29 cellular contexts compared by ENCODE assay signal in genomic region chr20:63778034-63778752, GRCh38. TPM values are rescaled to one million over a fixed set of nuclear protein-coding genes. Genes with fewer than 3 reads are reported as not detected.
A peak's percentile ranks its signal among the peaks of the same experiment; 100 is the strongest.
DNase-seq lines count a peak whose midpoint lies in the region; ATAC-seq and TF ChIP-seq lines count a peak whose summit lies in the region.
"Had no signal": no experiment of that assay in that cellular context is flagged by ENCODE, and none has a peak within 500 bp of the region (broad histone marks: within the 10 kb centered on the region; RNA-seq: fewer than 3 reads in every experiment).

No MANE protein-coding gene starts in this region.

- RAD21 ChIA-PET in HCT116 (lab: Charles Lee; ENCODE audit: low non-redundant PET in 1 of 2, low total read pairs in 2 of 2, uncharacterized antibody in 2 of 2, unreplicated experiment in 2 of 2) = no interaction called here

- H4K20me1 ChIP-seq in HCT116 (ENCODE audit: insufficient read depth) = no peaks in the 10 kb centered on the region
- H4K20me1 ChIP-seq in PC-9 (ENCODE audit: insufficient read depth) = no peaks in the 10 kb centered on the region

- TF ChIP-seq CTCF in HCT116 (IDR thresholded peaks at IDR 0.05 in 2 of 3, conservative IDR thresholded peaks at IDR 0.05 in 1 of 3; ENCODE audit: borderline replicate concordance in 1 of 3, insufficient read depth in 1 of 3, low read depth in 2 of 3, low read length in 2 of 3) (no peak), PC-9 (conservative IDR thresholded peaks at IDR 0.05) (no peak)

- no peaks in the 10 kb centered on the region for H3K36me3 ChIP-seq in HCT116 (ENCODE audit: control insufficient read depth in 1 of 2, insufficient read depth in 2 of 2, low read length in 2 of 2)
- no peaks in the 10 kb centered on the region for H3K36me3 ChIP-seq in PC-9 (ENCODE audit: low read depth)
- H3K36me3 ChIP-seq in neuronal stem cell (replicated peaks in 1 of 2; ENCODE audit: control insufficient read depth in 2 of 2, insufficient read depth in 2 of 2, low read length in 2 of 2) = peaks cover 0 to 21% of the 10 kb centered on the region in 2 donors
- H3K36me3 ChIP-seq: brain microvascular endothelial cell, esophagus squamous epithelium had no signal

- no peak overlapping the region for H2AFZ ChIP-seq in HCT116 (ENCODE audit: low read depth, low read length, poor library complexity, severe bottlenecking)
- no peak overlapping the region for H2AFZ ChIP-seq in PC-9
- no peak overlapping the region for H2AFZ ChIP-seq in neuronal stem cell (ENCODE audit: low read length)

- TF ChIP-seq POLR2A in HCT116 (IDR thresholded peaks at IDR 0.05; ENCODE audit: borderline replicate concordance, extremely low read depth, insufficient read depth, insufficient read length) = no peak

- H3K9me2 ChIP-seq in HCT116 (ENCODE audit: insufficient read depth) (no peaks in the 10 kb centered on the region), PC-9 (ENCODE audit: insufficient read depth) (no peaks in the 10 kb centered on the region)

- no peak overlapping the region for H2BK5ac ChIP-seq in neuronal stem cell (ENCODE audit: low read length)

- H3K4me2 ChIP-seq in HCT116 (ENCODE audit: low read length) = peak overlapping the region; percentile 51
- H3K4me2 ChIP-seq in PC-9 = peak overlapping the region; percentile 5
- H3K4me2 ChIP-seq in neuronal stem cell (ENCODE audit: insufficient read depth, low read length, poor library complexity, severe bottlenecking) = no peak overlapping the region

- no peaks in the 10 kb centered on the region for H3K79me2 ChIP-seq in HCT116 (ENCODE audit: insufficient read depth, low read length)
- no peaks in the 10 kb centered on the region for H3K79me2 ChIP-seq in PC-9 (ENCODE audit: low read depth)

- no peak overlapping the region for H3K14ac ChIP-seq in neuronal stem cell (ENCODE audit: low read length)

- peak overlapping the region; percentile 91 for H3K23ac ChIP-seq in neuronal stem cell (ENCODE audit: low read depth, low read length, poor library complexity)

- no peak overlapping the region for H4K91ac ChIP-seq in neuronal stem cell (ENCODE audit: low read depth, low read length, poor library complexity)

- H3K4me1 ChIP-seq in HCT116 (ENCODE audit: control insufficient read depth in 1 of 2, insufficient read depth in 2 of 2, low read length in 2 of 2) = peaks cover 29 to 36% of the 10 kb centered on the region in 2 experiments
- peaks cover 11% of the 10 kb centered on the region for H3K4me1 ChIP-seq in PC-9 (replicated peaks; ENCODE audit: insufficient read depth)
- peaks cover 8 to 10% of the 10 kb centered on the region in 2 donors for H3K4me1 ChIP-seq in neuronal stem cell (ENCODE audit: control insufficient read depth in 2 of 2, insufficient read depth in 1 of 2, low read depth in 1 of 2, low read length in 2 of 2)

- no peak overlapping the region for H2AK5ac ChIP-seq in neuronal stem cell (ENCODE audit: low read depth, low read length)

- no peaks in the 10 kb centered on the region for H3K9me3 ChIP-seq in HCT116 (ENCODE audit: control insufficient read depth in 1 of 2, insufficient read depth in 1 of 2, low read depth in 1 of 2, low read length in 2 of 2)
- H3K9me3 ChIP-seq in PC-9 (ENCODE audit: insufficient read depth, low read depth) = no peaks in the 10 kb centered on the region
- H3K9me3 ChIP-seq in neuronal stem cell (replicated peaks in 1 of 2; ENCODE audit: control insufficient read depth in 2 of 2, insufficient read depth in 1 of 2, low read depth in 1 of 2, low read length in 2 of 2) = no peaks in the 10 kb centered on the region
- H3K9me3 ChIP-seq: esophagus squamous epithelium, gastroesophageal sphincter, mucosa of descending colon, tibial nerve had no signal

- no CpG with 5 or more reads among the region's 19 CpGs for WGBS in neuronal stem cell (ENCODE audit: extremely low coverage in 2 of 2, insufficient read length in 2 of 2, insufficient replicate concordance in 1 of 2), 2 donors

- no peak overlapping the region for H3K4ac ChIP-seq in neuronal stem cell (ENCODE audit: low read length)

- BruUV-seq in HCT116 (replicated peaks; lab: Mats Ljungman, UMichigan) = no TSS peak
- BruUV-seq in PC-9 (replicated peaks; lab: Mats Ljungman, UMichigan) = no TSS peak

- H3K4me3 ChIP-seq in HCT116 (replicated peaks in 1 of 2; ENCODE audit: low read depth in 1 of 2, low read length in 2 of 2) (no peak overlapping the region), PC-9 (no peak overlapping the region), neuronal stem cell (ENCODE audit: low read length in 2 of 2) (no peak overlapping the region)
- H3K4me3 ChIP-seq: esophagus squamous epithelium, gastroesophageal sphincter, mucosa of descending colon, tibial nerve had no signal

- POLR2A ChIA-PET in HCT116 (lab: Charles Lee) = no interaction called here
- POLR2A ChIA-PET in PC-9 (lab: Charles Lee; ENCODE audit: unreplicated experiment) = interaction anchor here (1.1 kb wide), 1 partner anchor 87 kb away, joined by 4 read pairs; the partner anchor contains the start of gene TPD52L2

- ATAC-seq in HCT116 = peak; percentile 32
- no peak for ATAC-seq in HG03460 (IDR thresholded peaks at IDR 0.05; ENCODE audit: unreplicated experiment)
- no peak for ATAC-seq in HG03139 (IDR thresholded peaks at IDR 0.05; ENCODE audit: unreplicated experiment)
- ATAC-seq: activated naive CD8-positive, alpha-beta T cell treated with anti-CD3 and anti-CD28 coated beads, Interleukin-2, amount 50 U/mL, for 24 hours; gastroesophageal sphincter; mucosa of descending colon had no signal

- H3K9ac ChIP-seq in HCT116 (ENCODE audit: low read length) (0 out of 2 replicates have a peak overlapping the region, but pooled peaks have one; percentile 18), neuronal stem cell (ENCODE audit: low read depth, low read length, poor library complexity) (no peak overlapping the region)

- no peak overlapping the region for H2BK120ac ChIP-seq in neuronal stem cell (ENCODE audit: low read depth, low read length)

- H3K27ac ChIP-seq in HCT116 (ENCODE audit: low read depth, low read length) (no peak overlapping the region), PC-9 (no peak overlapping the region), neuronal stem cell (replicated peaks; ENCODE audit: low read length) (no peak overlapping the region)
- H3K27ac ChIP-seq: brain microvascular endothelial cell, esophagus squamous epithelium, gastroesophageal sphincter, tibial nerve had no signal

- intact Hi-C loops in HCT116 (cut with micrococcal nuclease) (no loop called here), PC-9 (cut with micrococcal nuclease; ENCODE audit: unreplicated experiment) (no loop called here), cardiac septum (cut with DNase I) (no loop called here)

- H3K79me1 ChIP-seq in neuronal stem cell (ENCODE audit: low read depth, low read length) = peaks cover 10% of the 10 kb centered on the region

- no peak overlapping the region for H4K8ac ChIP-seq in neuronal stem cell (ENCODE audit: low read depth, low read length)

- H3F3A ChIP-seq in PC-9 (ENCODE audit: insufficient read depth, low read depth) = no peaks in the 10 kb centered on the region; the same call in none of the 2 replicates

- no peak overlapping the region for H3K18ac ChIP-seq in neuronal stem cell (ENCODE audit: low read length)

- DNase-seq in HCT116 (ENCODE audit: low read depth, low spot score) (peak; percentile 18), PC-9 (peak in 1 of 2 experiments; percentile 63), dermis blood vessel endothelial cell (peak; percentile 28), neuronal stem cell (ENCODE audit: low spot score) (no peak), T1000 (lab: John Stamatoyannopoulos, UW) (no peak), cardiac septum (ENCODE audit: low spot score) (no peak)
- DNase-seq: activated CD4-positive, alpha-beta T cell treated with anti-CD3 and anti-CD28 coated beads for 4 hours; activated CD8-positive, alpha-beta memory T cell treated with anti-CD3 and anti-CD28 coated beads for 24 hours; activated gamma-delta T cell; activated naive CD8-positive, alpha-beta T cell treated with anti-CD3 and anti-CD28 coated beads, Interleukin-2, amount 50 U/mL, for 24 hours; activated T-cell treated with anti-CD3 and anti-CD28 coated beads, Interleukin-2, amount 50 U/mL, for 1 hour; brain microvascular endothelial cell; CD4-positive, CD25-positive, alpha-beta regulatory T cell; DMS 273 treated with DMSO at 0.1 percent for 48 hours; effector memory CD4-positive, alpha-beta T cell; esophagus squamous epithelium; NCI-H1105 treated with DMSO at 0.1 percent for 48 hours; NCI-H2081; NCI-H345; NCI-H82; nephron progenitor cell; SIG-M5; stimulated activated CD8-positive, alpha-beta memory T cell treated with anti-CD3 and anti-CD28 coated beads, Interleukin-4, amount 100 ng/mL, for 48 hours; T-helper 1 cell had no signal

- no peak overlapping the region for H2BK15ac ChIP-seq in neuronal stem cell (ENCODE audit: low read length)

- no peak overlapping the region for H2BK12ac ChIP-seq in neuronal stem cell (ENCODE audit: low read length)

- no peak for TF ChIP-seq RAD21 in HCT116 (IDR thresholded peaks at IDR 0.05; ENCODE audit: low read depth)

- H3K27me3 ChIP-seq in HCT116 (ENCODE audit: insufficient read depth, low read length) = no peaks in the 10 kb centered on the region
- H3K27me3 ChIP-seq in PC-9 (ENCODE audit: insufficient read depth, low read depth) = no peaks in the 10 kb centered on the region
- no peaks in the 10 kb centered on the region for H3K27me3 ChIP-seq in neuronal stem cell (ENCODE audit: control insufficient read depth in 3 of 3, insufficient read depth in 3 of 3, low read depth in 1 of 3, low read length in 3 of 3)
- H3K27me3 ChIP-seq: brain microvascular endothelial cell, gastroesophageal sphincter, tibial nerve had no signal

- CTCF ChIA-PET in HCT116 (lab: Charles Lee) = interaction anchor here (1.2 kb wide), 1 partner anchor 8 kb away, joined by 3 read pairs; no protein-coding TSS in a partner anchor
- CTCF ChIA-PET in PC-9 (lab: Charles Lee) = interaction anchor here (0.5 to 1.0 kb wide), 2 partner anchors 18 to 87 kb away, joined by 3 to 12 read pairs; partner anchors contain the start of gene TPD52L2

TF ChIP-seq in HCT116, 20 proteins besides CTCF, POLR2A, EP300 and RAD21 (continues in another document):
- TF ChIP-seq POLR2AphosphoS5 (IDR thresholded peaks at IDR 0.05; ENCODE audit: low read depth, low read length) = no peak

RNA-seq across cellular contexts. Expression of gene SLC2A4RG, which starts 38.6 kb away (rescaled TPM):
- 121 TPM for total RNA-seq in HCT116 (2021; ENCODE audit: unreplicated experiment)
- polyA plus RNA-seq in HCT116 (2012) = 69.7 and 77.1 TPM in 2 replicates
- total RNA-seq in PC-9 (2021) = 167 and 233 TPM in 2 replicates
- 11.7 and 24.1 TPM in 2 replicates for total RNA-seq in dermis blood vessel endothelial cell
- polyA plus RNA-seq in neuronal stem cell (2013, experiment 1 of 2) = 43.6 TPM
- 43.1 TPM for polyA plus RNA-seq in neuronal stem cell (2013, experiment 2 of 2)
- total RNA-seq in cardiac septum = 67.8 TPM

RNA-seq across cellular contexts. Expression of gene LIME1, which starts 41.7 kb away (rescaled TPM):
- 27.4 TPM for total RNA-seq in HCT116 (2021; ENCODE audit: unreplicated experiment)
- polyA plus RNA-seq in HCT116 (2012) = 20.3 and 24.1 TPM in 2 replicates
- total RNA-seq in PC-9 (2021) = 18.7 and 24.8 TPM in 2 replicates
- 3.4 and 3.7 TPM in 2 replicates for total RNA-seq in dermis blood vessel endothelial cell
- polyA plus RNA-seq in neuronal stem cell (2013, experiment 1 of 2) = 3.2 TPM
- 2.9 TPM for polyA plus RNA-seq in neuronal stem cell (2013, experiment 2 of 2)
- 5.0 TPM for total RNA-seq in cardiac septum

RNA-seq across cellular contexts. Expression of gene ZBTB46, which starts 52.9 kb away (rescaled TPM):
- 10.7 TPM for total RNA-seq in HCT116 (2021; ENCODE audit: unreplicated experiment)
- 4.1 and 4.8 TPM in 2 replicates for polyA plus RNA-seq in HCT116 (2012)
- total RNA-seq in PC-9 (2021) = 3.6 and 4.9 TPM in 2 replicates
- total RNA-seq in dermis blood vessel endothelial cell = 41.2 and 67.4 TPM in 2 replicates
- 8.2 TPM for polyA plus RNA-seq in neuronal stem cell (2013, experiment 1 of 2)
- polyA plus RNA-seq in neuronal stem cell (2013, experiment 2 of 2) = 8.6 TPM
- 17.4 TPM for total RNA-seq in cardiac septum

Comparison
In these comparisons a context has a peak if more than half of its experiments do, and no peak if none do; other contexts are left out.
1. DNase-seq: peak in HCT116 (single experiment) and dermis blood vessel endothelial cell (single experiment); none in neuronal stem cell (single experiment), T1000 (single experiment) and cardiac septum (single experiment).